ENCODE assay signal across 7 cellular contexts in genomic region chr19:12933287-12934072, GRCh38.
A peak's percentile ranks its signal among the peaks of the same experiment; 100 is the strongest.
DNase-seq lines count a peak whose midpoint lies in the region; ATAC-seq and TF ChIP-seq lines count a peak whose summit lies in the region.

TSS of gene FARSA (minus strand) at chr19:12933711. CDS start at chr19:12933696, 15 bp downstream.

- ATAC-seq in GM18505 (IDR thresholded peaks at IDR 0.05; ENCODE audit: unreplicated experiment) (no peak), HG03342 (IDR thresholded peaks at IDR 0.05; ENCODE audit: unreplicated experiment) (peak; percentile 26)

- DNase-seq in NCI-H526 (lab: John Stamatoyannopoulos, UW) (peak; percentile 76 to 86), dedifferentiated amniotic fluid mesenchymal stem cell (ENCODE audit: extremely low spot score) (peak; percentile 93), left kidney (ENCODE audit: low read depth, low spot score) (peak; percentile 97)
- DNase-seq in activated CD4-positive, alpha-beta T cell treated with anti-CD3 and anti-CD28 coated beads, Interleukin-2, amount 50 U/mL, for 1 hour = peak; percentile 82
- DNase-seq in stimulated activated CD4-positive, alpha-beta T cell treated with anti-CD3 and anti-CD28 coated beads, Interleukin-1b, Interleukin-23, amount 100 ng/mL, for 48 hours = peak; percentile 92

- TF ChIP-seq POLR2A in GM18505 (IDR thresholded peaks at IDR 0.05; ENCODE audit: borderline replicate concordance, extremely low read depth, insufficient read depth, insufficient read length) = peak; percentile 95
